In the genomic region with DNA sequence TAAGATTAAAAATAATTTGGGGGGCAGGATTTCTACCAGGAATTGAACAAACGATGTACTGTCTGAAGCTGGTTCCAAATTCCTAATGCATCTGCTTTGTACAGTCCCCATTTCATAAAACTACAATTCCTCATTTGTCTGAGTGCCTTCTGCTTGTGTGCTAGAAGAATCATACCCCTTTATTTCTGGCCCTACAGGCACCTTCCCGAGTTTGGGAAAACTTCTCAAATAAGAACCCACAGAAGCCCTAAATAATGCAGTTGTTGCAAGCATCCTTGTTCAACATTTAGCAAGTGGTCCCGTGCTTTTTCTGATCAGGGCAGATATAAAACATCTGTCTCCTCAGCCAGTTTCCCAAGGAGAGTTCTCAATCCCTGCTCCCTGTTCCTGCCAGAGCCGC, we compare ENCODE assay signal across 36 cellular contexts.
"Had no signal": no experiment of that assay in that cellular context is flagged by ENCODE, and none has a peak within 500 bp of the region (broad histone marks: within the 10 kb centered on the region; RNA-seq: fewer than 3 reads in every experiment).

No MANE protein-coding gene starts in this region.

- H3K36me3 ChIP-seq: adrenal gland, brain microvascular endothelial cell, breast epithelium had no signal

- H3K4me3 Mint-ChIP-seq: activated B cell treated with CpG ODN at 0.5 μM for 24 hours; activated CD4-positive, alpha-beta memory T cell treated with anti-CD3 and anti-CD28 coated beads for 36 hours; activated CD4-positive, alpha-beta T cell treated with anti-CD3 and anti-CD28 coated beads, Interleukin-2, amount 10 ng/mL, durations not matched to agents 24 days and 14 days; activated CD8-positive, alpha-beta T cell treated with anti-CD3 and anti-CD28 coated beads for 36 hours; activated naive CD4-positive, alpha-beta T cell treated with anti-CD3 and anti-CD28 coated beads for 36 hours; activated naive CD8-positive, alpha-beta T cell treated with anti-CD3 and anti-CD28 coated beads for 36 hours; activated T-cell treated with anti-CD3 and anti-CD28 coated beads, Interleukin-2, amount 50 U/mL, for 4 hours; activated T-cell treated with anti-CD3 and anti-CD28 coated beads, Interleukin-2, amount 50 U/mL, for 72 hours; activated T-helper 1 cell treated with anti-CD3 and anti-CD28 coated beads, Interleukin-12 subunit alpha, Interleukin-12 subunit beta, Interleukin-2, Interleukin-4 antibody, amounts not matched to agents 30 ng/mL and 10 ng/mL and 1 ng/mL, durations not matched to agents 14 hours and 24 hours and 36 hours; activated T-helper 17 cell treated with anti-CD3 and anti-CD28 coated beads, Interleukin-2, amount 50 U/mL, for 72 hours; T-helper 1 cell treated with Interleukin-12 subunit alpha and Interleukin-12 subunit beta and Interleukin-4 antibody, amounts not matched to agents 30 μg/mL and 1 μg/mL, for 36 hours; T-helper 2 cell treated with Interferon-gamma antibody and Interleukin-4, amounts not matched to agents 5 μg/mL and 100 μg/mL, for 36 hours had no signal

- H3K4me1 Mint-ChIP-seq: activated T-helper 17 cell treated with anti-CD3 and anti-CD28 coated beads, Interleukin-2, amount 50 U/mL, for 72 hours had no signal

- FAIRE-seq: astrocyte, TTC549 had no signal

- ATAC-seq: activated CD8-positive, alpha-beta T cell treated with anti-CD3 and anti-CD28 coated beads for 36 hours; activated naive CD4-positive, alpha-beta T cell treated with anti-CD3 and anti-CD28 coated beads, Interleukin-2, amount 50 U/mL, for 72 hours; activated T-cell treated with anti-CD3 and anti-CD28 coated beads, Interleukin-2, amount 50 U/mL, for 4 hours; activated T-cell treated with anti-CD3 and anti-CD28 coated beads, Interleukin-2, amount 50 U/mL, for 72 hours; activated T-helper 17 cell treated with anti-CD3 and anti-CD28 coated beads, Interleukin-2, amount 50 U/mL, for 72 hours; body of pancreas had no signal

- H3K27ac Mint-ChIP-seq: activated B cell treated with CpG ODN at 0.5 μM for 24 hours; activated CD4-positive, alpha-beta memory T cell treated with anti-CD3 and anti-CD28 coated beads for 36 hours; activated CD4-positive, alpha-beta T cell treated with anti-CD3 and anti-CD28 coated beads, Interleukin-2, amount 10 ng/mL, durations not matched to agents 24 days and 14 days; activated CD8-positive, alpha-beta T cell treated with anti-CD3 and anti-CD28 coated beads for 36 hours; activated naive CD4-positive, alpha-beta T cell treated with anti-CD3 and anti-CD28 coated beads for 36 hours; activated naive CD4-positive, alpha-beta T cell treated with anti-CD3 and anti-CD28 coated beads, Interleukin-2, amount 50 U/mL, for 72 hours; activated naive CD8-positive, alpha-beta T cell treated with anti-CD3 and anti-CD28 coated beads for 36 hours; activated T-cell treated with anti-CD3 and anti-CD28 coated beads, Interleukin-2, amount 50 U/mL, for 72 hours; activated T-helper 1 cell treated with anti-CD3 and anti-CD28 coated beads, Interleukin-12 subunit alpha, Interleukin-12 subunit beta, Interleukin-2, Interleukin-4 antibody, amounts not matched to agents 30 ng/mL and 10 ng/mL and 1 ng/mL, durations not matched to agents 14 hours and 24 hours and 36 hours; activated T-helper 17 cell treated with anti-CD3 and anti-CD28 coated beads, Interleukin-2, amount 50 U/mL, for 72 hours; T-helper 1 cell treated with Interleukin-12 subunit alpha and Interleukin-12 subunit beta and Interleukin-4 antibody, amounts not matched to agents 30 μg/mL and 1 μg/mL, for 36 hours; T-helper 2 cell treated with Interferon-gamma antibody and Interleukin-4, amounts not matched to agents 5 μg/mL and 100 μg/mL, for 36 hours had no signal

- H3K9me3 ChIP-seq: adrenal gland, body of pancreas, breast epithelium had no signal

- DNase-seq: activated B cell treated with CpG ODN at 0.5 μM for 24 hours; activated CD4-positive, alpha-beta memory T cell treated with anti-CD3 and anti-CD28 coated beads for 36 hours; activated CD4-positive, alpha-beta T cell treated with anti-CD3 and anti-CD28 coated beads for 4 hours; activated CD4-positive, alpha-beta T cell treated with anti-CD3 and anti-CD28 coated beads, Interleukin-2, amount 10 ng/mL, durations not matched to agents 24 days and 14 days; activated CD4-positive, alpha-beta T cell treated with anti-CD3 and anti-CD28 coated beads, Interleukin-2, amount 50 U/mL, for 1 hour; activated CD4-positive, alpha-beta T cell treated with anti-CD3 and anti-CD28 coated beads, Interleukin-2, amount 50 U/mL, for 4 hours; activated CD4-positive, CD25-positive, alpha-beta regulatory T cell treated with anti-CD3 and anti-CD28 coated beads, Interleukin-2, amount 50 U/mL, for 72 hours; activated CD8-positive, alpha-beta memory T cell treated with anti-CD3 and anti-CD28 coated beads, Interleukin-2, amount 50 U/mL, for 4 hours; activated CD8-positive, alpha-beta T cell treated with anti-CD3 and anti-CD28 coated beads for 36 hours; activated effector memory CD4-positive, alpha-beta T cell treated with anti-CD3 and anti-CD28 coated beads, Interleukin-2, amount 50 U/mL, for 16 hours; activated gamma-delta T cell treated with Interleukin-2 at 50 U/mL for 16 hours; activated naive CD4-positive, alpha-beta T cell; activated naive CD4-positive, alpha-beta T cell treated with anti-CD3 and anti-CD28 coated beads for 36 hours; activated naive CD4-positive, alpha-beta T cell treated with anti-CD3 and anti-CD28 coated beads, Interleukin-2, amount 50 U/mL, for 16 hours; activated naive CD8-positive, alpha-beta T cell treated with anti-CD3 and anti-CD28 coated beads for 36 hours; activated T-cell treated with anti-CD3 and anti-CD28 coated beads for 4 hours; activated T-cell treated with anti-CD3 and anti-CD28 coated beads, Interleukin-2, amount 50 U/mL, for 1 hour; activated T-cell treated with anti-CD3 and anti-CD28 coated beads, Interleukin-2, amount 50 U/mL, for 4 hours; activated T-cell treated with anti-CD3 and anti-CD28 coated beads, Interleukin-2, amount 50 U/mL, for 72 hours; adrenal gland; amniotic stem cell; aorta; body of pancreas; brain microvascular endothelial cell; central memory CD4-positive, alpha-beta T cell; T-helper 2 cell; T-helper 9 cell had no signal

- H3K27me3 Mint-ChIP-seq: activated B cell treated with CpG ODN at 0.5 μM for 24 hours; activated CD4-positive, alpha-beta memory T cell treated with anti-CD3 and anti-CD28 coated beads for 36 hours; activated CD4-positive, alpha-beta T cell treated with anti-CD3 and anti-CD28 coated beads, Interleukin-2, amount 10 ng/mL, durations not matched to agents 24 days and 14 days; activated naive CD8-positive, alpha-beta T cell treated with anti-CD3 and anti-CD28 coated beads for 36 hours; activated T-helper 17 cell treated with anti-CD3 and anti-CD28 coated beads, Interleukin-2, amount 50 U/mL, for 72 hours had no signal

- H3K4me3 ChIP-seq: adrenal gland, body of pancreas, breast epithelium had no signal

- H3K27ac ChIP-seq: adrenal gland, body of pancreas, brain microvascular endothelial cell, breast epithelium, VCaP had no signal

- H3K27me3 ChIP-seq: adrenal gland, body of pancreas, brain microvascular endothelial cell, breast epithelium had no signal

- H3K9me3 Mint-ChIP-seq: activated B cell treated with CpG ODN at 0.5 μM for 24 hours; activated CD4-positive, alpha-beta memory T cell treated with anti-CD3 and anti-CD28 coated beads for 36 hours; activated CD8-positive, alpha-beta T cell treated with anti-CD3 and anti-CD28 coated beads for 36 hours; activated naive CD4-positive, alpha-beta T cell treated with anti-CD3 and anti-CD28 coated beads for 36 hours; activated naive CD8-positive, alpha-beta T cell treated with anti-CD3 and anti-CD28 coated beads for 36 hours; activated T-cell treated with anti-CD3 and anti-CD28 coated beads, Interleukin-2, amount 50 U/mL, for 4 hours; activated T-cell treated with anti-CD3 and anti-CD28 coated beads, Interleukin-2, amount 50 U/mL, for 72 hours; activated T-helper 17 cell treated with anti-CD3 and anti-CD28 coated beads, Interleukin-2, amount 50 U/mL, for 72 hours; T-helper 1 cell treated with Interleukin-12 subunit alpha and Interleukin-12 subunit beta and Interleukin-4 antibody, amounts not matched to agents 30 μg/mL and 1 μg/mL, for 36 hours had no signal

- H3K4me1 ChIP-seq: breast epithelium had no signal

- H3K36me3 Mint-ChIP-seq: activated CD4-positive, alpha-beta memory T cell treated with anti-CD3 and anti-CD28 coated beads for 36 hours; activated naive CD8-positive, alpha-beta T cell treated with anti-CD3 and anti-CD28 coated beads for 36 hours had no signal
